8 cellular contexts compared by ENCODE assay signal in genomic region chr6:31580446-31580755, GRCh38. TPM values are rescaled to one million over a fixed set of nuclear protein-coding genes. Genes with fewer than 3 reads are reported as not detected.
DNase-seq lines count a peak whose midpoint lies in the region; ATAC-seq and TF ChIP-seq lines count a peak whose summit lies in the region.

No MANE protein-coding gene starts in this region.

- peaks cover 46% of the 10 kb centered on the region for H3K36me3 Mint-ChIP-seq in CD4-positive, CD25-positive, alpha-beta regulatory T cell
- no peaks in the 10 kb centered on the region for H3K36me3 Mint-ChIP-seq in endothelial cell (ENCODE audit: low read depth, unreplicated experiment)

- TF ChIP-seq CTCF in NB4 (IDR thresholded peaks at IDR 0.05; ENCODE audit: low read depth, low read length) (no peak), endothelial cell (IDR thresholded peaks at IDR 0.05; ENCODE audit: unreplicated experiment) (no peak), neutrophil (IDR thresholded peaks at IDR 0.05) (no peak)

- peaks cover 5% of the 10 kb centered on the region for H3K27me3 Mint-ChIP-seq in CD4-positive, CD25-positive, alpha-beta regulatory T cell
- H3K27me3 Mint-ChIP-seq in endothelial cell (ENCODE audit: unreplicated experiment): peaks cover 11% of the 10 kb centered on the region

- H3K9me3 ChIP-seq in CD4-positive, CD25-positive, alpha-beta regulatory T cell (ENCODE audit: control insufficient read depth in 2 of 2, low read length in 2 of 2): no peaks in the 10 kb centered on the region
- no peaks in the 10 kb centered on the region for H3K9me3 ChIP-seq in neutrophil

- DNase-seq in CD4-positive, CD25-positive, alpha-beta regulatory T cell: no peak
- DNase-seq in NB4 (ENCODE audit: low read depth) (no peak), endothelial cell (ENCODE audit: low spot score) (no peak), LoVo (ENCODE audit: low spot score) (no peak), posterior vena cava (ENCODE audit: low spot score) (no peak)

- no peak for TF ChIP-seq POLR2A in NB4 (IDR thresholded peaks at IDR 0.05; ENCODE audit: extremely low read depth, insufficient read length)

- H3K4me3 ChIP-seq in CD4-positive, CD25-positive, alpha-beta regulatory T cell (ENCODE audit: low read depth, low read length): peak overlapping the region; percentile 99
- H3K4me3 ChIP-seq in NB4 (ENCODE audit: low read depth, low read length) (peak overlapping the region; percentile 92), neutrophil (ENCODE audit: low read depth in 1 of 2, low read length in 1 of 2) (peak overlapping the region; percentile 92 to 94)

- H3K4me3 Mint-ChIP-seq in CD4-positive, CD25-positive, alpha-beta regulatory T cell: peak overlapping the region; percentile 97 to 100 (median 99)
- H3K4me3 Mint-ChIP-seq in endothelial cell (ENCODE audit: unreplicated experiment): peak overlapping the region; percentile 79

- peak overlapping the region; percentile 97 to 99 (median 98) for H3K27ac Mint-ChIP-seq in CD4-positive, CD25-positive, alpha-beta regulatory T cell
- H3K27ac Mint-ChIP-seq in endothelial cell (ENCODE audit: unreplicated experiment): no peak overlapping the region

- peaks cover 2 to 83% (median 55%) of the 10 kb centered on the region in 4 donors for H3K4me1 Mint-ChIP-seq in CD4-positive, CD25-positive, alpha-beta regulatory T cell
- H3K4me1 Mint-ChIP-seq in endothelial cell (ENCODE audit: unreplicated experiment): peaks cover 10% of the 10 kb centered on the region

- H3K9me3 Mint-ChIP-seq in CD4-positive, CD25-positive, alpha-beta regulatory T cell: peaks cover 0 to 2% (median 0%) of the 10 kb centered on the region in 7 donors
- H3K9me3 Mint-ChIP-seq in endothelial cell (ENCODE audit: unreplicated experiment): no peaks in the 10 kb centered on the region

- peak overlapping the region; percentile 95 for H3K27ac ChIP-seq in CD4-positive, CD25-positive, alpha-beta regulatory T cell (ENCODE audit: insufficient read depth, low read length, poor library complexity, severe bottlenecking)
- peak overlapping the region; percentile 96 for H3K27ac ChIP-seq in neutrophil

- H3K27me3 ChIP-seq in CD4-positive, CD25-positive, alpha-beta regulatory T cell (ENCODE audit: control insufficient read depth, insufficient read depth, low read length): no peaks in the 10 kb centered on the region
- H3K27me3 ChIP-seq in neutrophil: no peaks in the 10 kb centered on the region

- H3K36me3 ChIP-seq in CD4-positive, CD25-positive, alpha-beta regulatory T cell (ENCODE audit: control insufficient read depth, insufficient read depth, low read length): peaks cover 10% of the 10 kb centered on the region
- peaks cover 15% of the 10 kb centered on the region for H3K36me3 ChIP-seq in neutrophil

- H3K4me1 ChIP-seq in CD4-positive, CD25-positive, alpha-beta regulatory T cell (ENCODE audit: control insufficient read depth, insufficient read depth, low read length, poor library complexity, severe bottlenecking): peaks cover 86% of the 10 kb centered on the region
- peaks cover 68 to 72% of the 10 kb centered on the region in 2 experiments for H3K4me1 ChIP-seq in neutrophil (ENCODE audit: control insufficient read depth in 1 of 2, insufficient read depth in 1 of 2, low read depth in 1 of 2, low read length in 1 of 2)

- intact Hi-C loops in posterior vena cava (cut with DNase I): no loop called here

- no peak for ATAC-seq in CD4-positive, CD25-positive, alpha-beta regulatory T cell (ENCODE audit: low read depth in 2 of 2)
- ATAC-seq in GM18519 (IDR thresholded peaks at IDR 0.05; ENCODE audit: low FRiP score, unreplicated experiment) (no peak), GM18498 (IDR thresholded peaks at IDR 0.05; ENCODE audit: unreplicated experiment) (no peak)

RNA-seq across cellular contexts. Expression of gene LTB, which starts 1.8 kb away (rescaled TPM):
- 493 TPM for total RNA-seq in CD4-positive, CD25-positive, alpha-beta regulatory T cell
- polyA plus RNA-seq in CD4-positive, CD25-positive, alpha-beta regulatory T cell: 1,000 to 10,000 TPM; 1,104 to 1,480 (median 1,402) TPM
- total RNA-seq in endothelial cell (ENCODE audit: unreplicated experiment): not detected
- total RNA-seq in posterior vena cava: 1 to 10 TPM in 1 of 2 donors, under 1 TPM in 1; 0.90 to 1.6 TPM

RNA-seq across cellular contexts. Expression of gene TNF, which starts 5.0 kb away (rescaled TPM):
- 21.8 TPM for total RNA-seq in CD4-positive, CD25-positive, alpha-beta regulatory T cell
- polyA plus RNA-seq in CD4-positive, CD25-positive, alpha-beta regulatory T cell: 1 to 10 TPM in 3 of 4 donors, under 1 TPM in 1; 0.48 to 3.1 (median 2.2) TPM
- total RNA-seq in endothelial cell (ENCODE audit: unreplicated experiment) (not detected), posterior vena cava (under 1 TPM; 0.81 to 0.93 TPM)

RNA-seq across cellular contexts. Expression of gene LST1, which starts 5.7 kb away (rescaled TPM):
- 12.9 TPM for total RNA-seq in CD4-positive, CD25-positive, alpha-beta regulatory T cell
- 10 to 100 TPM in 1 of 4 donors, 1 to 10 TPM in 3; 8.0 to 10.9 (median 8.7) TPM for polyA plus RNA-seq in CD4-positive, CD25-positive, alpha-beta regulatory T cell
- total RNA-seq in endothelial cell (ENCODE audit: unreplicated experiment) (1.7 TPM), posterior vena cava (10 to 100 TPM in 1 of 2 donors, 1 to 10 TPM in 1; 9.2 to 24.8 TPM)

RNA-seq across cellular contexts. Expression of gene LTA, which starts 8.3 kb away (rescaled TPM):
- total RNA-seq in CD4-positive, CD25-positive, alpha-beta regulatory T cell: 15.6 TPM
- polyA plus RNA-seq in CD4-positive, CD25-positive, alpha-beta regulatory T cell: 10 to 100 TPM; 12.8 to 20.0 (median 13.9) TPM
- total RNA-seq in endothelial cell (ENCODE audit: unreplicated experiment): not detected
- not detected for total RNA-seq in posterior vena cava

RNA-seq across cellular contexts. Expression of gene NCR3, which starts 12.4 kb away (rescaled TPM):
- 8.6 TPM for total RNA-seq in CD4-positive, CD25-positive, alpha-beta regulatory T cell
- polyA plus RNA-seq in CD4-positive, CD25-positive, alpha-beta regulatory T cell: 10 to 100 TPM; 30.8 to 86.6 (median 39.2) TPM
- total RNA-seq in endothelial cell (ENCODE audit: unreplicated experiment): not detected
- total RNA-seq in posterior vena cava: not detected

Comparison
In these comparisons a context has a peak if more than half of its experiments do, and no peak if none do; other contexts are left out.
1. RNA of gene LTB, which starts 1.8 kb away (total RNA-seq): 493 TPM in CD4-positive, CD25-positive, alpha-beta regulatory T cell (single experiment); 0.90 to 1.6 TPM in posterior vena cava and not detected in endothelial cell (single experiment); every median in the first group is over 100 times any median in the second.
2. RNA of gene TNF, which starts 5.0 kb away (total RNA-seq): 21.8 TPM in CD4-positive, CD25-positive, alpha-beta regulatory T cell (single experiment); 0.81 to 0.93 TPM in posterior vena cava and not detected in endothelial cell (single experiment); every median in the first group is over 10 times any median in the second.
3. Peak in every context shown above with its lines, with median percentiles within 50 percentile points of each other: H3K4me3 ChIP-seq.